8 cellular contexts compared by ENCODE assay signal in genomic region chr7:151087247-151088018, GRCh38. TPM values are rescaled to one million over a fixed set of nuclear protein-coding genes. Genes with fewer than 3 reads are reported as not detected.
DNase-seq lines count a peak whose midpoint lies in the region; ATAC-seq and TF ChIP-seq lines count a peak whose summit lies in the region.

No MANE protein-coding gene starts in this region.

- peaks cover 36% of the 10 kb centered on the region for H3K4me1 Mint-ChIP-seq in activated T-cell treated with anti-CD3 and anti-CD28 coated beads, Interleukin-2, amount 50 U/mL, for 72 hours (ENCODE audit: low read depth)
- H3K4me1 Mint-ChIP-seq in nephron = peaks cover 47% of the 10 kb centered on the region

- no peaks in the 10 kb centered on the region for H3K27me3 ChIP-seq in BE2C

- H3K4me3 ChIP-seq in BE2C (ENCODE audit: low read depth, low read length) = peak overlapping the region; percentile 94
- H3K4me3 ChIP-seq in fibroblast of the aortic adventitia (ENCODE audit: low read depth, low read length) = peak overlapping the region; percentile 83

- ATAC-seq in GM18873 (IDR thresholded peaks at IDR 0.05; ENCODE audit: low FRiP score, unreplicated experiment) (peak; percentile 27), GM18505 (IDR thresholded peaks at IDR 0.05; ENCODE audit: unreplicated experiment) (no peak)
- ATAC-seq in activated T-cell treated with anti-CD3 and anti-CD28 coated beads, Interleukin-2, amount 50 U/mL, for 72 hours (replicated peaks in 1 of 2) = peak; percentile 36 to 44

- TF ChIP-seq POLR2A in GM18505 (IDR thresholded peaks at IDR 0.05; ENCODE audit: borderline replicate concordance, extremely low read depth, insufficient read depth, insufficient read length) = no peak

- TF ChIP-seq CTCF in BE2C (IDR thresholded peaks at IDR 0.05; ENCODE audit: low read depth, low read length) (no peak), fibroblast of the aortic adventitia (IDR thresholded peaks at IDR 0.05; ENCODE audit: insufficient read depth, low read length) (no peak), nephron (IDR thresholded peaks at IDR 0.05; ENCODE audit: unreplicated experiment in 3 of 3) (peak in 2 of 3 experiments; percentile 20 to 33)

- peak overlapping the region; percentile 87 to 88 for H3K4me3 Mint-ChIP-seq in activated T-cell treated with anti-CD3 and anti-CD28 coated beads, Interleukin-2, amount 50 U/mL, for 72 hours
- peak overlapping the region; percentile 87 to 93 (median 93) for H3K4me3 Mint-ChIP-seq in nephron

- no peaks in the 10 kb centered on the region for H3K9me3 ChIP-seq in BE2C

- H3K36me3 ChIP-seq in BE2C = peaks cover 35% of the 10 kb centered on the region

- DNase-seq in BE2C = peak; percentile 67
- DNase-seq in NCI-H1105 treated with DMSO at 0.1 percent for 48 hours (lab: John Stamatoyannopoulos, UW) = peak; percentile 4
- DNase-seq in activated T-cell treated with anti-CD3 and anti-CD28 coated beads, Interleukin-2, amount 50 U/mL, for 72 hours = peak; percentile 49 to 61
- DNase-seq in fibroblast of the aortic adventitia (ENCODE audit: low read depth) = peak; percentile 62
- no peak for DNase-seq in foreskin melanocyte

- no peaks in the 10 kb centered on the region for H3K9me3 Mint-ChIP-seq in activated T-cell treated with anti-CD3 and anti-CD28 coated beads, Interleukin-2, amount 50 U/mL, for 72 hours
- H3K9me3 Mint-ChIP-seq in nephron = no peaks in the 10 kb centered on the region

- H3K27me3 Mint-ChIP-seq in activated T-cell treated with anti-CD3 and anti-CD28 coated beads, Interleukin-2, amount 50 U/mL, for 72 hours (ENCODE audit: low read depth) = peaks cover 15% of the 10 kb centered on the region
- peaks cover 4% of the 10 kb centered on the region for H3K27me3 Mint-ChIP-seq in nephron (ENCODE audit: low read depth)

- peaks cover 0 to 3% of the 10 kb centered on the region in 2 donors for H3K36me3 Mint-ChIP-seq in activated T-cell treated with anti-CD3 and anti-CD28 coated beads, Interleukin-2, amount 50 U/mL, for 72 hours (ENCODE audit: insufficient read depth in 2 of 2)
- no peaks in the 10 kb centered on the region for H3K36me3 Mint-ChIP-seq in nephron (ENCODE audit: low read depth)

- H3K27ac Mint-ChIP-seq in activated T-cell treated with anti-CD3 and anti-CD28 coated beads, Interleukin-2, amount 50 U/mL, for 72 hours = no peak overlapping the region
- H3K27ac Mint-ChIP-seq in nephron = peak overlapping the region; percentile 50 to 83 (median 83)

- H3K4me1 ChIP-seq in BE2C = peaks cover 23% of the 10 kb centered on the region

RNA-seq across cellular contexts. Expression of gene AGAP3, which starts 1.2 kb away (rescaled TPM):
- 220 TPM for polyA plus RNA-seq in BE2C (2012; ENCODE audit: insufficient read depth, insufficient read length, low read depth)
- total RNA-seq in activated T-cell treated with anti-CD3 and anti-CD28 coated beads, Interleukin-2, amount 50 U/mL, for 72 hours = 10 to 100 TPM; 26.9 to 28.4 TPM
- 50.2 and 74.6 TPM in 2 replicates for total RNA-seq in fibroblast of the aortic adventitia (ENCODE audit: low replicate concordance)

RNA-seq across cellular contexts. Expression of gene TMUB1, which starts 4.1 kb away (rescaled TPM):
- 203 TPM for polyA plus RNA-seq in BE2C (2012; ENCODE audit: insufficient read depth, insufficient read length, low read depth)
- 10 to 100 TPM; 67.3 to 68.5 TPM for total RNA-seq in activated T-cell treated with anti-CD3 and anti-CD28 coated beads, Interleukin-2, amount 50 U/mL, for 72 hours
- 11.7 and 20.2 TPM in 2 replicates for total RNA-seq in fibroblast of the aortic adventitia (ENCODE audit: low replicate concordance)

RNA-seq across cellular contexts. Expression of gene FASTK, which starts 6.8 kb away (rescaled TPM):
- 267 TPM for polyA plus RNA-seq in BE2C (2012; ENCODE audit: insufficient read depth, insufficient read length, low read depth)
- total RNA-seq in activated T-cell treated with anti-CD3 and anti-CD28 coated beads, Interleukin-2, amount 50 U/mL, for 72 hours = 10 to 100 TPM; 55.4 to 59.8 TPM
- 62.7 and 86.0 TPM in 2 replicates for total RNA-seq in fibroblast of the aortic adventitia (ENCODE audit: low replicate concordance)

RNA-seq across cellular contexts. Expression of gene SLC4A2, which starts 28.0 kb away (rescaled TPM):
- polyA plus RNA-seq in BE2C (2012; ENCODE audit: insufficient read depth, insufficient read length, low read depth) = 621 TPM
- total RNA-seq in activated T-cell treated with anti-CD3 and anti-CD28 coated beads, Interleukin-2, amount 50 U/mL, for 72 hours = 10 to 100 TPM; 73.7 to 75.6 TPM
- 39.7 and 65.4 TPM in 2 replicates for total RNA-seq in fibroblast of the aortic adventitia (ENCODE audit: low replicate concordance)

RNA-seq across cellular contexts. Expression of gene CDK5, which starts 29.7 kb away (rescaled TPM):
- 56.3 TPM for polyA plus RNA-seq in BE2C (2012; ENCODE audit: insufficient read depth, insufficient read length, low read depth)
- total RNA-seq in activated T-cell treated with anti-CD3 and anti-CD28 coated beads, Interleukin-2, amount 50 U/mL, for 72 hours = 10 to 100 TPM in 1 of 2 donors, 1 to 10 TPM in 1; 9.4 to 11.6 TPM
- 16.1 and 28.9 TPM in 2 replicates for total RNA-seq in fibroblast of the aortic adventitia (ENCODE audit: low replicate concordance)

Comparison
In these comparisons a context has a peak if more than half of its experiments do, and no peak if none do; other contexts are left out.
1. CTCF ChIP-seq: peak in nephron (2 of 3); none in BE2C (single experiment) and fibroblast of the aortic adventitia (single experiment).